9 cellular contexts compared by ENCODE assay signal in genomic region chr18:80147037-80147417, GRCh38. TPM values are rescaled to one million over a fixed set of nuclear protein-coding genes. Genes with fewer than 3 reads are reported as not detected.
DNase-seq lines count a peak whose midpoint lies in the region; ATAC-seq and TF ChIP-seq lines count a peak whose summit lies in the region.
"Had no signal": no experiment of that assay in that cellular context is flagged by ENCODE, and none has a peak within 500 bp of the region (broad histone marks: within the 10 kb centered on the region; RNA-seq: fewer than 3 reads in every experiment).

No MANE protein-coding gene starts in this region.

- H3K27ac ChIP-seq in DND-41 (ENCODE audit: low read length) (no peak overlapping the region), neuronal stem cell (replicated peaks; ENCODE audit: low read length) (no peak overlapping the region)
- no peak overlapping the region for H3K27ac ChIP-seq in effector memory CD4-positive, alpha-beta T cell (ENCODE audit: insufficient read depth, low read length, poor library complexity, severe bottlenecking)
- H3K27ac ChIP-seq: SK-N-MC had no signal

- no peak for TF ChIP-seq CTCF in DND-41 (IDR thresholded peaks at IDR 0.05; ENCODE audit: borderline replicate concordance, extremely low read depth, low read length, poor library complexity, severe bottlenecking)
- no peak for TF ChIP-seq CTCF in LNCaP clone FGC (IDR thresholded peaks at IDR 0.05; ENCODE audit: control insufficient read depth, extremely low read depth, insufficient read depth)
- no peak for TF ChIP-seq CTCF in GM20000 (IDR thresholded peaks at IDR 0.05; ENCODE audit: extremely low read depth, missing control alignments)

- WGBS in neuronal stem cell (ENCODE audit: extremely low coverage in 2 of 2, insufficient read length in 2 of 2, insufficient replicate concordance in 1 of 2), 2 donors: no CpG with 5 or more reads among the region's 12 CpGs

- no peak overlapping the region for H2BK12ac ChIP-seq in neuronal stem cell (ENCODE audit: low read length)

- H3K27me3 ChIP-seq in DND-41 (ENCODE audit: insufficient read depth, low read length, poor library complexity): no peaks in the 10 kb centered on the region
- no peaks in the 10 kb centered on the region for H3K27me3 ChIP-seq in effector memory CD4-positive, alpha-beta T cell (replicated peaks; ENCODE audit: control insufficient read depth, insufficient read depth, low read length, poor library complexity, severe bottlenecking)
- no peaks in the 10 kb centered on the region for H3K27me3 ChIP-seq in neuronal stem cell (ENCODE audit: control insufficient read depth in 3 of 3, insufficient read depth in 3 of 3, low read depth in 1 of 3, low read length in 3 of 3)

- H2AFZ ChIP-seq in DND-41 (ENCODE audit: low read depth, low read length) (peak overlapping the region; percentile 70), neuronal stem cell (ENCODE audit: low read length) (peak overlapping the region; percentile 70)

- no peak overlapping the region for H3K18ac ChIP-seq in neuronal stem cell (ENCODE audit: low read length)

- H4K8ac ChIP-seq in neuronal stem cell (ENCODE audit: low read depth, low read length): no peak overlapping the region

- H3K36me3 ChIP-seq in DND-41 (ENCODE audit: insufficient read depth, low read length) (peaks cover 10% of the 10 kb centered on the region; the same call in 1 of the 2 replicates), neuronal stem cell (replicated peaks in 1 of 2; ENCODE audit: control insufficient read depth in 2 of 2, insufficient read depth in 2 of 2, low read length in 2 of 2) (peaks cover 1 to 90% of the 10 kb centered on the region in 2 donors)
- H3K36me3 ChIP-seq in effector memory CD4-positive, alpha-beta T cell (ENCODE audit: control insufficient read depth, insufficient read depth, low read length): no peaks in the 10 kb centered on the region

- peaks cover 5% of the 10 kb centered on the region for H3K79me1 ChIP-seq in neuronal stem cell (ENCODE audit: low read depth, low read length)

- H3K79me2 ChIP-seq in DND-41 (ENCODE audit: insufficient read depth, low read length): no peaks in the 10 kb centered on the region

- H3K23ac ChIP-seq in neuronal stem cell (ENCODE audit: low read depth, low read length, poor library complexity): no peak overlapping the region

- no peak overlapping the region for H4K91ac ChIP-seq in neuronal stem cell (ENCODE audit: low read depth, low read length, poor library complexity)

- no peaks in the 10 kb centered on the region for H3K9me3 ChIP-seq in DND-41 (ENCODE audit: insufficient read depth, low read length, severe bottlenecking)
- no peaks in the 10 kb centered on the region for H3K9me3 ChIP-seq in effector memory CD4-positive, alpha-beta T cell (ENCODE audit: control insufficient read depth, low read length)
- no peaks in the 10 kb centered on the region for H3K9me3 ChIP-seq in neuronal stem cell (replicated peaks in 1 of 2; ENCODE audit: control insufficient read depth in 2 of 2, insufficient read depth in 1 of 2, low read depth in 1 of 2, low read length in 2 of 2)

- H3K4me2 ChIP-seq in DND-41 (ENCODE audit: insufficient read depth, low read length) (peak overlapping the region; percentile 74), neuronal stem cell (ENCODE audit: insufficient read depth, low read length, poor library complexity, severe bottlenecking) (peak overlapping the region; percentile 67)

- H3K9ac ChIP-seq in DND-41 (ENCODE audit: low read depth, low read length) (peak overlapping the region; percentile 48), neuronal stem cell (ENCODE audit: low read depth, low read length, poor library complexity) (peak overlapping the region; percentile 88)

- H2BK5ac ChIP-seq in neuronal stem cell (ENCODE audit: low read length): no peak overlapping the region

- peak overlapping the region in 1 of 2 experiments; percentile 63; a peak in 2 of 4 replicates for H3K4me3 ChIP-seq in DND-41 (ENCODE audit: low read depth in 1 of 2, low read length in 2 of 2)
- H3K4me3 ChIP-seq in LNCaP clone FGC (ENCODE audit: low read depth, low read length): peak overlapping the region; percentile 71
- peak overlapping the region; percentile 62 for H3K4me3 ChIP-seq in effector memory CD4-positive, alpha-beta T cell (ENCODE audit: insufficient read depth, low read depth, low read length, poor library complexity, severe bottlenecking)
- H3K4me3 ChIP-seq in neuronal stem cell (ENCODE audit: low read length in 2 of 2): peak overlapping the region; percentile 41 to 72

- H2BK120ac ChIP-seq in neuronal stem cell (ENCODE audit: low read depth, low read length): no peak overlapping the region

- no peak overlapping the region for H2BK15ac ChIP-seq in neuronal stem cell (ENCODE audit: low read length)

- no peak overlapping the region for H2AK5ac ChIP-seq in neuronal stem cell (ENCODE audit: low read depth, low read length)

- DNase-seq in DND-41 (no peak), LNCaP clone FGC (ENCODE audit: low read depth) (no peak), neuronal stem cell (ENCODE audit: low spot score) (no peak), AG08395 (ENCODE audit: low spot score) (no peak), GM20000 (ENCODE audit: low spot score) (no peak)
- no peak for DNase-seq in effector memory CD4-positive, alpha-beta T cell
- no peak for DNase-seq in effector CD4-positive, alpha-beta T cell

- H3K14ac ChIP-seq in neuronal stem cell (ENCODE audit: low read length): no peak overlapping the region

- H4K20me1 ChIP-seq in DND-41 (ENCODE audit: insufficient read depth, low read length): peaks cover 1% of the 10 kb centered on the region; the same call in 1 of the 2 replicates

- no peak overlapping the region for H3K4ac ChIP-seq in neuronal stem cell (ENCODE audit: low read length)

- ATAC-seq in DND-41 (ENCODE audit: insufficient read depth, low read depth) (peak; percentile 42), GM21423 (IDR thresholded peaks at IDR 0.05; ENCODE audit: unreplicated experiment) (peak; percentile 39)

- H3K4me1 ChIP-seq in DND-41 (ENCODE audit: insufficient read depth, low read length): peaks cover 15% of the 10 kb centered on the region
- H3K4me1 ChIP-seq in effector memory CD4-positive, alpha-beta T cell (ENCODE audit: control insufficient read depth, insufficient read depth, low read length, poor library complexity, severe bottlenecking): peaks cover 8% of the 10 kb centered on the region
- peaks cover 0 to 3% of the 10 kb centered on the region in 2 donors for H3K4me1 ChIP-seq in neuronal stem cell (ENCODE audit: control insufficient read depth in 2 of 2, insufficient read depth in 1 of 2, low read depth in 1 of 2, low read length in 2 of 2)

RNA-seq across cellular contexts. Expression of gene ADNP2, which starts 38.0 kb away (rescaled TPM):
- 29.1 TPM for polyA plus RNA-seq in neuronal stem cell (2013, experiment 1 of 2)
- 29.0 TPM for polyA plus RNA-seq in neuronal stem cell (2013, experiment 2 of 2)
